5 cellular contexts compared by ENCODE assay signal in genomic region chr2:153538102-153538501, GRCh38. TPM values are rescaled to one million over a fixed set of nuclear protein-coding genes. Genes with fewer than 3 reads are reported as not detected.
"Had no signal": no experiment of that assay in that cellular context is flagged by ENCODE, and none has a peak within 500 bp of the region (broad histone marks: within the 10 kb centered on the region; RNA-seq: fewer than 3 reads in every experiment).

No MANE protein-coding gene starts in this region.

RNA-seq across cellular contexts. Expression of gene RPRM, which starts 59.5 kb away (rescaled TPM):
- total RNA-seq: HepG2, HT1080, IMR-90, K562 had no signal
- polyA plus RNA-seq: HepG2, IgD-negative memory B cell, IMR-90, K562 had no signal
